14 cellular contexts compared by ENCODE assay signal in genomic region chr9:125971895-125972729, GRCh38.
"Had no signal": no experiment of that assay in that cellular context is flagged by ENCODE, and none has a peak within 500 bp of the region (broad histone marks: within the 10 kb centered on the region; RNA-seq: fewer than 3 reads in every experiment).

No MANE protein-coding gene starts in this region.

- H3K4me1 Mint-ChIP-seq: activated naive CD8-positive, alpha-beta T cell treated with anti-CD3 and anti-CD28 coated beads, Interleukin-2, amount 10 ng/mL, durations not matched to agents 7 days and 5 days had no signal

- H3K27me3 ChIP-seq: gastrocnemius medialis, neutrophil, stomach had no signal

- ATAC-seq: activated T-cell treated with anti-CD3 and anti-CD28 coated beads, Interleukin-2, amount 50 U/mL, for 72 hours; gastrocnemius medialis; left ventricle myocardium superior; right cardiac atrium had no signal

- DNase-seq: activated CD4-positive, alpha-beta T cell treated with anti-CD3 and anti-CD28 coated beads, Interleukin-2, amount 50 U/mL, for 4 hours; activated CD4-positive, CD25-positive, alpha-beta regulatory T cell treated with anti-CD3 and anti-CD28 coated beads, Interleukin-2, amount 50 U/mL, for 72 hours; activated naive CD8-positive, alpha-beta T cell treated with anti-CD3 and anti-CD28 coated beads, Interleukin-2, amount 10 ng/mL, durations not matched to agents 7 days and 5 days; activated T-cell treated with anti-CD3 and anti-CD28 coated beads, Interleukin-2, amount 50 U/mL, for 72 hours; anterior cingulate cortex; gastrocnemius medialis; left ventricle myocardium superior; midbrain; naive B cell; right cardiac atrium; small intestine; stomach; T-helper 2 cell had no signal

- H3K4me3 ChIP-seq: gastrocnemius medialis, stomach had no signal

- H3K4me3 Mint-ChIP-seq: activated naive CD8-positive, alpha-beta T cell treated with anti-CD3 and anti-CD28 coated beads, Interleukin-2, amount 10 ng/mL, durations not matched to agents 7 days and 5 days; activated T-cell treated with anti-CD3 and anti-CD28 coated beads, Interleukin-2, amount 50 U/mL, for 72 hours; naive B cell had no signal

- H3K27ac Mint-ChIP-seq: activated naive CD8-positive, alpha-beta T cell treated with anti-CD3 and anti-CD28 coated beads, Interleukin-2, amount 10 ng/mL, durations not matched to agents 7 days and 5 days; activated T-cell treated with anti-CD3 and anti-CD28 coated beads, Interleukin-2, amount 50 U/mL, for 72 hours had no signal

- H3K27me3 Mint-ChIP-seq: naive B cell had no signal

- H3K36me3 ChIP-seq: gastrocnemius medialis had no signal

- H3K27ac ChIP-seq: gastrocnemius medialis, neutrophil, stomach had no signal

- H3K36me3 Mint-ChIP-seq: activated naive CD8-positive, alpha-beta T cell treated with anti-CD3 and anti-CD28 coated beads, Interleukin-2, amount 10 ng/mL, durations not matched to agents 7 days and 5 days had no signal

- H3K4me1 ChIP-seq: gastrocnemius medialis, stomach had no signal

- H3K9me3 ChIP-seq: gastrocnemius medialis, neutrophil had no signal

- FAIRE-seq: small intestine had no signal
